In the genomic region with DNA sequence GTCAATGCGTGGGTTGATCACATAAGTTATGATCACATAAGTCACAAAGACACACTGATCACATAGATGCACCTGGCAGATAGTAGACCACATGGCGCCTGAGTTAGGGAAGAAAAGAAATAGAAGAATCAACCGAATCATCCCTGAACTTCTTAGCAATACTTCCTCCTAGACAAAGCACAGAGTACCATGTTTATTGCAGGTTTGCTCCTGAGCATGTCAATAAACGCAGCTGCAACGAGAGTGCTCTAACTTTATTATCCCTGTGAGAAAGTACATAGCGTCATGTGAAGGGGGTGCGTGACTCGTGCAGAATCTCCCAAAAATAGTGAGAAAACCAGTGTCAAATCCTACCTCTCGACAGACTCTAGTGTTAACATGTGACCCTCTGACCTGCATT, we compare ENCODE assay signal across 1 cellular context.
TF ChIP-seq lines count a peak whose summit lies in the region.

No MANE protein-coding gene starts in this region.

TF ChIP-seq in H1, 55 proteins besides CTCF, POLR2A, EP300 and RAD21:
- TF ChIP-seq SIN3A (conservative IDR thresholded peaks at IDR 0.05 in 1 of 2, IDR thresholded peaks at IDR 0.05 in 1 of 2; ENCODE audit: low read depth in 1 of 2, low read length in 2 of 2) = no peak
- TF ChIP-seq FOSL1 (IDR thresholded peaks at IDR 0.05; ENCODE audit: insufficient read depth, low read depth, low read length) = no peak
- no peak for TF ChIP-seq TEAD4 (IDR thresholded peaks at IDR 0.05; ENCODE audit: low read depth, low read length)
- no peak for TF ChIP-seq SRF (IDR thresholded peaks at IDR 0.05; ENCODE audit: low read depth, low read length)
- TF ChIP-seq TAF1 (IDR thresholded peaks at IDR 0.05; ENCODE audit: low read depth, low read length) = no peak
- TF ChIP-seq BACH1 (IDR thresholded peaks at IDR 0.05; ENCODE audit: low read length) = no peak
- TF ChIP-seq, protein P1, sequence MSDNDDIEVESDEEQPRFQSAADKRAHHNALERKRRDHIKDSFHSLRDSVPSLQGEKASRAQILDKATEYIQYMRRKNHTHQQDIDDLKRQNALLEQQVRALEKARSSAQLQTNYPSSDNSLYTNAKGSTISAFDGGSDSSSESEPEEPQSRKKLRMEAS (IDR thresholded peaks at IDR 0.05) = no peak
- TF ChIP-seq JUN (IDR thresholded peaks at IDR 0.05; ENCODE audit: low read depth, low read length) = no peak
- TF ChIP-seq, protein P2, sequence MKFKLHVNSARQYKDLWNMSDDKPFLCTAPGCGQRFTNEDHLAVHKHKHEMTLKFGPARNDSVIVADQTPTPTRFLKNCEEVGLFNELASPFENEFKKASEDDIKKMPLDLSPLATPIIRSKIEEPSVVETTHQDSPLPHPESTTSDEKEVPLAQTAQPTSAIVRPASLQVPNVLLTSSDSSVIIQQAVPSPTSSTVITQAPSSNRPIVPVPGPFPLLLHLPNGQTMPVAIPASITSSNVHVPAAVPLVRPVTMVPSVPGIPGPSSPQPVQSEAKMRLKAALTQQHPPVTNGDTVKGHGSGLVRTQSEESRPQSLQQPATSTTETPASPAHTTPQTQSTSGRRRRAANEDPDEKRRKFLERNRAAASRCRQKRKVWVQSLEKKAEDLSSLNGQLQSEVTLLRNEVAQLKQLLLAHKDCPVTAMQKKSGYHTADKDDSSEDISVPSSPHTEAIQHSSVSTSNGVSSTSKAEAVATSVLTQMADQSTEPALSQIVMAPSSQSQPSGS (IDR thresholded peaks at IDR 0.05; ENCODE audit: low read length) = no peak
- no peak for TF ChIP-seq CHD1 (IDR thresholded peaks at IDR 0.05; ENCODE audit: low read depth, low read length)
- no peak for TF ChIP-seq SP2 (IDR thresholded peaks at IDR 0.05; ENCODE audit: low read length)
- TF ChIP-seq POLR2AphosphoS5 (IDR thresholded peaks at IDR 0.05; ENCODE audit: low read depth, low read length) = no peak
- no peak for TF ChIP-seq SP1 (IDR thresholded peaks at IDR 0.05; ENCODE audit: low read depth, low read length)
